12 cellular contexts compared by ENCODE assay signal in genomic region chr19:51501594-51502263, GRCh38. TPM values are rescaled to one million over a fixed set of nuclear protein-coding genes. Genes with fewer than 3 reads are reported as not detected.
DNase-seq lines count a peak whose midpoint lies in the region; TF ChIP-seq lines count a peak whose summit lies in the region.
"Had no signal": no experiment of that assay in that cellular context is flagged by ENCODE, and none has a peak within 500 bp of the region (broad histone marks: within the 10 kb centered on the region; RNA-seq: fewer than 3 reads in every experiment).

Gene SIGLEC12, minus strand, starts transcription at chr19:51501800. Its CDS starts 67 bp downstream, at chr19:51501733.

- DNase-seq in AML-193 (lab: John Stamatoyannopoulos, UW) = peak; percentile 75 to 81
- DNase-seq in Kasumi-1 (lab: John Stamatoyannopoulos, UW) = peak; percentile 57
- peak; percentile 39 to 57 for DNase-seq in activated T-cell treated with anti-CD3 and anti-CD28 coated beads, Interleukin-2, amount 50 U/mL, for 48 hours
- DNase-seq in lower leg skin (ENCODE audit: low spot score in 2 of 2) = peak; percentile 23 to 78
- no peak for DNase-seq in NCI-H524 treated with DMSO at 0.1 percent for 48 hours (lab: John Stamatoyannopoulos, UW)
- no peak for DNase-seq in AG08396 (ENCODE audit: low spot score)
- DNase-seq in HuH-7.5 (ENCODE audit: low spot score) = no peak
- no peak for DNase-seq in osteoblast (ENCODE audit: insufficient read length, low spot score, missing footprints)
- DNase-seq: CD4-positive, alpha-beta T cell; NCI-H345 had no signal

- no peak within 1 kb of the TSS for H3K27ac ChIP-seq in osteoblast (ENCODE audit: low read depth, low read length)
- H3K27ac ChIP-seq: SK-N-MC had no signal

- no peaks in the 10 kb centered on the region for H3K79me2 ChIP-seq in osteoblast (ENCODE audit: insufficient read depth, low read length)

- TF ChIP-seq CTCF in lower leg skin (IDR thresholded peaks at IDR 0.05) (no peak), osteoblast (IDR thresholded peaks at IDR 0.05; ENCODE audit: extremely low read depth, low read depth, low read length) (no peak)

- H2AFZ ChIP-seq in osteoblast (ENCODE audit: low read length) = no peak within 1 kb of the TSS

- no peaks in the 10 kb centered on the region for H3K9me3 ChIP-seq in osteoblast (ENCODE audit: low read depth, low read length)

- H3K4me2 ChIP-seq in osteoblast (ENCODE audit: insufficient read depth, low read length) = no peak within 1 kb of the TSS

- H3K36me3 ChIP-seq in osteoblast (ENCODE audit: insufficient read depth, low read length) = no peaks in the 10 kb centered on the region

- H3K27me3 ChIP-seq in osteoblast (ENCODE audit: insufficient read depth, low read length) = no peaks in the 10 kb centered on the region

- no peak within 1 kb of the TSS for H3K4me3 ChIP-seq in lower leg skin (ENCODE audit: low read depth, poor library complexity, severe bottlenecking)
- no peak within 1 kb of the TSS for H3K4me3 ChIP-seq in osteoblast (ENCODE audit: insufficient read depth, low read length)
- H3K4me3 ChIP-seq: SK-N-MC had no signal

- WGBS in lower leg skin, 2 donors = 73 to 76% methylated on average over 10 to 12 of the region's 12 CpGs

- no peaks in the 10 kb centered on the region for H3K4me1 ChIP-seq in osteoblast (ENCODE audit: insufficient read depth, low read length)

- H4K20me1 ChIP-seq in osteoblast (ENCODE audit: insufficient read depth, low read length) = no peaks in the 10 kb centered on the region

- no peak for TF ChIP-seq POLR2A in lower leg skin (IDR thresholded peaks at IDR 0.05)

- intact Hi-C loops in lower leg skin (cut with DNase I; ENCODE audit: low total_unique reads) = no loop called here

RNA-seq across cellular contexts. Expression of gene SIGLEC12, which starts in this region (rescaled TPM):
- total RNA-seq in lower leg skin (under 1 TPM in 1 of 4 donors, not detected in 3; 0.54 TPM), osteoblast (under 0.01 TPM in 1 of 2 replicates, not detected in the other)
- total RNA-seq: CD4-positive, alpha-beta T cell; glomerular endothelial cell had no signal

Comparison
In these comparisons a context has a peak if more than half of its experiments do, and no peak if none do; other contexts are left out.
1. Peak in DNase-seq in lower leg skin; RNA of the gene not detected or under 1 TPM.
2. DNase-seq: peak in AML-193 (2 of 2), Kasumi-1 (2 of 2) and activated T-cell treated with anti-CD3 and anti-CD28 coated beads, Interleukin-2, amount 50 U/mL, for 48 hours (2 of 2); none in NCI-H524 treated with DMSO at 0.1 percent for 48 hours (single experiment), AG08396 (single experiment), HuH-7.5 (single experiment) and osteoblast (single experiment).